ENCODE assay signal across 8 cellular contexts in the genomic region with DNA sequence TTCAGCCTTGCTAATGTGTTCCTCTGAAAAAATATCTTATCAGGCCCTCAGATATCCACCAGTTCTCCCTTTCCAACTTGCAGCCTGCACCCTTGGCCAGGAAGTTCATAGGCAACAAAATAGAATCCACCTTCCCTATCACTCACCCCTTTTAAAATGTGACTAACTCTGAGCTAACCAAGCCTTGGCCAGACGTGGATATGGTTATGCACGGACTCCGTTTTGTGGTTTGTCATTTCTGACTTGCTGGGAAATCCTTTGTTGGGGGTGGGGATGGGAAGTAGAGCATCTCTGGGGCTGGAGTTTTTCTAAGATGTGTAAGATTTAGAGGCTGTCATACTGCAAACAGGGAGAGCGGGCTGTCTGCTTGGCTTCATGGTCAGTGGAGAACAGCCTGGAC.
A peak's percentile ranks its signal among the peaks of the same experiment; 100 is the strongest.
DNase-seq lines count a peak whose midpoint lies in the region; ATAC-seq and TF ChIP-seq lines count a peak whose summit lies in the region.

No MANE protein-coding gene starts in this region.

- no peaks in the 10 kb centered on the region for H3K9me3 Mint-ChIP-seq in T-helper 2 cell treated with Interferon-gamma antibody and Interleukin-4, amounts not matched to agents 5 μg/mL and 100 μg/mL, for 36 hours

- 5% methylated on average over 4 of the region's 4 CpGs for WGBS in smooth muscle cell (ENCODE audit: low lambda C conversion rate)

- peaks cover 63% of the 10 kb centered on the region for H3K4me1 Mint-ChIP-seq in T-helper 2 cell treated with Interferon-gamma antibody and Interleukin-4, amounts not matched to agents 5 μg/mL and 100 μg/mL, for 36 hours (ENCODE audit: low read depth)

- no peak for TF ChIP-seq CTCF in fibroblast of the aortic adventitia (IDR thresholded peaks at IDR 0.05; ENCODE audit: insufficient read depth, low read length)
- no peak for TF ChIP-seq CTCF in smooth muscle cell (IDR thresholded peaks at IDR 0.05; ENCODE audit: borderline replicate concordance, insufficient read depth, poor library complexity, severe bottlenecking)

- H3K9ac ChIP-seq in smooth muscle cell (ENCODE audit: low read depth) = peak overlapping the region; percentile 64

- H3K27me3 Mint-ChIP-seq in T-helper 2 cell treated with Interferon-gamma antibody and Interleukin-4, amounts not matched to agents 5 μg/mL and 100 μg/mL, for 36 hours (ENCODE audit: low read depth) = no peaks in the 10 kb centered on the region

- no peaks in the 10 kb centered on the region for H3K9me3 ChIP-seq in smooth muscle cell (replicated peaks; ENCODE audit: low read depth)

- H3K27ac Mint-ChIP-seq in T-helper 2 cell treated with Interferon-gamma antibody and Interleukin-4, amounts not matched to agents 5 μg/mL and 100 μg/mL, for 36 hours = peak overlapping the region; percentile 49

- peaks cover 16% of the 10 kb centered on the region for H4K20me1 ChIP-seq in smooth muscle cell (ENCODE audit: low read depth)

- no peak overlapping the region for H2AFZ ChIP-seq in smooth muscle cell (ENCODE audit: low read depth)

- no peaks in the 10 kb centered on the region for H3K36me3 ChIP-seq in smooth muscle cell (ENCODE audit: low read depth)

- H3K27me3 ChIP-seq in smooth muscle cell (ENCODE audit: low read depth) = no peaks in the 10 kb centered on the region

- H3K4me3 Mint-ChIP-seq in T-helper 2 cell treated with Interferon-gamma antibody and Interleukin-4, amounts not matched to agents 5 μg/mL and 100 μg/mL, for 36 hours = no peak overlapping the region

- H3F3A ChIP-seq in smooth muscle cell (ENCODE audit: low read depth) = peaks cover 36% of the 10 kb centered on the region

- peaks cover 21% of the 10 kb centered on the region for H3K36me3 Mint-ChIP-seq in T-helper 2 cell treated with Interferon-gamma antibody and Interleukin-4, amounts not matched to agents 5 μg/mL and 100 μg/mL, for 36 hours (ENCODE audit: low read depth)

- peak overlapping the region; percentile 73 for H3K4me2 ChIP-seq in smooth muscle cell

- peaks cover 75% of the 10 kb centered on the region for H3K79me2 ChIP-seq in smooth muscle cell (ENCODE audit: low read depth)

- ATAC-seq in HG03457 (IDR thresholded peaks at IDR 0.05; ENCODE audit: unreplicated experiment) = no peak

- peak overlapping the region; percentile 95 for H3K27ac ChIP-seq in smooth muscle cell (ENCODE audit: low read depth)

- peak; percentile 67 for DNase-seq in T-helper 2 cell treated with Interferon-gamma antibody and Interleukin-4, amounts not matched to agents 5 μg/mL and 100 μg/mL, for 36 hours (ENCODE audit: low spot score)
- no peak for DNase-seq in T-helper 2 cell
- DNase-seq in SW 1271 (lab: John Stamatoyannopoulos, UW) = peak; percentile 79 to 91
- peak; percentile 99 for DNase-seq in fibroblast of the aortic adventitia (ENCODE audit: low read depth)
- DNase-seq in smooth muscle cell (lab: John Stamatoyannopoulos, UW; ENCODE audit: unreplicated experiment) = no peak
- DNase-seq in pons (ENCODE audit: low spot score) = no peak
- DNase-seq in SHP77 (lab: John Stamatoyannopoulos, UW) = no peak

- H3K4me1 ChIP-seq in smooth muscle cell (ENCODE audit: low read depth) = peaks cover 33% of the 10 kb centered on the region

- H3K4me3 ChIP-seq in fibroblast of the aortic adventitia (ENCODE audit: low read depth, low read length) (no peak overlapping the region), smooth muscle cell (no peak overlapping the region)

Comparison
In these comparisons a context has a peak if more than half of its experiments do, and no peak if none do; other contexts are left out.
1. DNase-seq: peak in T-helper 2 cell treated with Interferon-gamma antibody and Interleukin-4, amounts not matched to agents 5 μg/mL and 100 μg/mL, for 36 hours (single experiment), SW 1271 (2 of 2) and fibroblast of the aortic adventitia (single experiment); none in T-helper 2 cell (0 of 5), smooth muscle cell (single experiment), pons (single experiment) and SHP77 (0 of 2).